ENCODE assay signal across 8 cellular contexts in genomic region chr16:30874244-30874820, GRCh38. TPM values are rescaled to one million over a fixed set of nuclear protein-coding genes. Genes with fewer than 3 reads are reported as not detected.
A peak's percentile ranks its signal among the peaks of the same experiment; 100 is the strongest.
DNase-seq lines count a peak whose midpoint lies in the region; ATAC-seq and TF ChIP-seq lines count a peak whose summit lies in the region.

No MANE protein-coding gene starts in this region.

- H3K27ac ChIP-seq in colonic mucosa: peak overlapping the region; percentile 93

- no peaks in the 10 kb centered on the region for H3K9me3 Mint-ChIP-seq in natural killer cell

- peaks cover 39 to 54% of the 10 kb centered on the region in 2 donors for H3K4me1 Mint-ChIP-seq in natural killer cell

- H3K27me3 ChIP-seq in BE2C (no peaks in the 10 kb centered on the region), colonic mucosa (no peaks in the 10 kb centered on the region)

- no peaks in the 10 kb centered on the region for H3K27me3 Mint-ChIP-seq in natural killer cell (ENCODE audit: low read depth in 2 of 2)

- H3K9me3 ChIP-seq in BE2C (no peaks in the 10 kb centered on the region), colonic mucosa (no peaks in the 10 kb centered on the region)

- peak overlapping the region; percentile 92 to 99 for H3K27ac Mint-ChIP-seq in natural killer cell

- H3K4me1 ChIP-seq in BE2C (no peaks in the 10 kb centered on the region), colonic mucosa (peaks cover 12% of the 10 kb centered on the region)

- DNase-seq in BE2C: no peak
- DNase-seq in LNCaP clone FGC (ENCODE audit: low read depth): no peak
- no peak for DNase-seq in colonic mucosa
- DNase-seq in natural killer cell: no peak
- DNase-seq in NCI-H1048 (lab: John Stamatoyannopoulos, UW): no peak
- DNase-seq in NCI-H1436 (lab: John Stamatoyannopoulos, UW): no peak
- DNase-seq in posterior cingulate gyrus: no peak
- DNase-seq in AG08396 (ENCODE audit: low spot score): no peak

- H3K36me3 Mint-ChIP-seq in natural killer cell: no peaks in the 10 kb centered on the region

- H3K4me3 ChIP-seq in BE2C (ENCODE audit: low read depth, low read length): peak overlapping the region; percentile 95
- H3K4me3 ChIP-seq in LNCaP clone FGC (ENCODE audit: low read depth, low read length): peak overlapping the region; percentile 86
- H3K4me3 ChIP-seq in colonic mucosa: peak overlapping the region; percentile 66

- ATAC-seq in natural killer cell: no peak

- TF ChIP-seq CTCF in BE2C (IDR thresholded peaks at IDR 0.05; ENCODE audit: low read depth, low read length) (no peak), LNCaP clone FGC (IDR thresholded peaks at IDR 0.05; ENCODE audit: control insufficient read depth, extremely low read depth, insufficient read depth) (no peak), colonic mucosa (IDR thresholded peaks at IDR 0.05) (no peak), natural killer cell (IDR thresholded peaks at IDR 0.05) (no peak)

- peak overlapping the region; percentile 89 to 100 for H3K9ac ChIP-seq in colonic mucosa (ENCODE audit: low read depth in 2 of 2, low read length in 2 of 2)

- H3K4me3 Mint-ChIP-seq in natural killer cell: peak overlapping the region; percentile 97

- no peaks in the 10 kb centered on the region for H3K36me3 ChIP-seq in BE2C
- no peaks in the 10 kb centered on the region for H3K36me3 ChIP-seq in colonic mucosa

- intact Hi-C loops in colonic mucosa (cut with DNase I) (no loop called here), natural killer cell (cut with micrococcal nuclease) (loop anchor here (2.0 kb wide), 2 partner anchors 28 to 48 kb away; partner anchors contain the start of gene FBXL19), posterior cingulate gyrus (cut with DNase I) (loop anchor here (2.0 kb wide), 1 partner anchor 88 kb away; the partner anchor contains the start of gene ZNF629)

RNA-seq across cellular contexts. Expression of gene BCL7C, which starts 19.5 kb away (rescaled TPM):
- polyA plus RNA-seq in BE2C (2012; ENCODE audit: insufficient read depth, insufficient read length, low read depth): 26.3 TPM
- 10 to 100 TPM; 19.9 to 34.5 TPM for total RNA-seq in colonic mucosa
- total RNA-seq in natural killer cell: 10 to 100 TPM; 25.1 to 28.5 (median 27.4) TPM

RNA-seq across cellular contexts. Expression of gene CTF1, which starts 22.1 kb away (rescaled TPM):
- polyA plus RNA-seq in BE2C (2012; ENCODE audit: insufficient read depth, insufficient read length, low read depth): 0.36 TPM
- total RNA-seq in colonic mucosa (1 to 10 TPM in 1 of 2 donors, under 1 TPM in 1; 0.72 to 1.6 TPM), natural killer cell (under 1 TPM; 0.45 to 0.60 (median 0.47) TPM)

RNA-seq across cellular contexts. Expression of gene FBXL19, which starts 49.0 kb away (rescaled TPM):
- polyA plus RNA-seq in BE2C (2012; ENCODE audit: insufficient read depth, insufficient read length, low read depth): 33.4 TPM
- total RNA-seq in colonic mucosa: 10 to 100 TPM; 21.9 to 44.8 TPM
- total RNA-seq in natural killer cell: 10 to 100 TPM; 10.1 to 13.3 (median 12.4) TPM
